Comparison of ENCODE assay signal across 9 cellular contexts in genomic region chr11:104333977-104334376, GRCh38.
DNase-seq lines count a peak whose midpoint lies in the region; ATAC-seq and TF ChIP-seq lines count a peak whose summit lies in the region.
"Had no signal": no experiment of that assay in that cellular context is flagged by ENCODE, and none has a peak within 500 bp of the region (broad histone marks: within the 10 kb centered on the region; RNA-seq: fewer than 3 reads in every experiment).

No MANE protein-coding gene starts in this region.

- no peak overlapping the region for H3K4me3 ChIP-seq in WI38 (ENCODE audit: low read depth, low read length)
- no peak overlapping the region for H3K4me3 ChIP-seq in tibial nerve
- no peak overlapping the region for H3K4me3 ChIP-seq in upper lobe of left lung

- H3K36me3 ChIP-seq in tibial nerve (no peaks in the 10 kb centered on the region), upper lobe of left lung (no peaks in the 10 kb centered on the region)

- ATAC-seq in stimulated activated naive CD8-positive, alpha-beta T cell treated with anti-CD3 and anti-CD28 coated beads, Interleukin-15, Interleukin-2, amounts not matched to agents 100 U/mL and 50 U/mL, for 24 hours: no peak
- no peak for ATAC-seq in stimulated activated naive CD8-positive, alpha-beta T cell treated with anti-CD3 and anti-CD28 coated beads, Interleukin-15, amount 100 ng/mL, for 72 hours
- ATAC-seq in HG03135 (IDR thresholded peaks at IDR 0.05; ENCODE audit: unreplicated experiment) (peak; percentile 77), HG03097 (IDR thresholded peaks at IDR 0.05; ENCODE audit: low FRiP score, unreplicated experiment) (no peak), upper lobe of left lung (ENCODE audit: low FRiP score in 2 of 2) (no peak)

- WGBS in tibial nerve, 2 donors: 95 to 97% methylated on average over 4 of the region's 4 CpGs
- WGBS in upper lobe of left lung, 2 donors: 89% methylated on average over 4 of the region's 4 CpGs

- H3K9me3 Mint-ChIP-seq in stimulated activated naive CD8-positive, alpha-beta T cell treated with anti-CD3 and anti-CD28 coated beads, Interleukin-15, amount 100 ng/mL, for 72 hours: peaks cover 0 to 6% of the 10 kb centered on the region in 2 donors
- H3K9me3 Mint-ChIP-seq: activated CD4-positive, alpha-beta T cell treated with anti-CD3 and anti-CD28 coated beads, Interleukin-2, amount 10 ng/mL, durations not matched to agents 24 days and 14 days had no signal

- peaks cover 12% of the 10 kb centered on the region for H3K27me3 Mint-ChIP-seq in stimulated activated naive CD8-positive, alpha-beta T cell treated with anti-CD3 and anti-CD28 coated beads, Interleukin-15, amount 100 ng/mL, for 72 hours
- H3K27me3 Mint-ChIP-seq: activated CD4-positive, alpha-beta T cell treated with anti-CD3 and anti-CD28 coated beads, Interleukin-2, amount 10 ng/mL, durations not matched to agents 24 days and 14 days had no signal

- peak; percentile 6 for DNase-seq in stimulated activated naive CD8-positive, alpha-beta T cell treated with anti-CD3 and anti-CD28 coated beads, Interleukin-15, Interleukin-2, amounts not matched to agents 100 U/mL and 50 U/mL, for 24 hours
- no peak for DNase-seq in stimulated activated naive CD8-positive, alpha-beta T cell treated with anti-CD3 and anti-CD28 coated beads, Interleukin-15, amount 100 ng/mL, for 72 hours
- no peak for DNase-seq in tibial nerve (ENCODE audit: low spot score in 2 of 2)
- no peak for DNase-seq in upper lobe of left lung
- DNase-seq in HuH-7.5 (ENCODE audit: low spot score): no peak
- DNase-seq: activated CD4-positive, alpha-beta T cell treated with anti-CD3 and anti-CD28 coated beads, Interleukin-2, amount 10 ng/mL, durations not matched to agents 24 days and 14 days had no signal

- TF ChIP-seq CTCF in WI38 (IDR thresholded peaks at IDR 0.05; ENCODE audit: low read depth, low read length) (peak; percentile 32; the same call in 1 of the 2 replicates), tibial nerve (IDR thresholded peaks at IDR 0.05) (peak in 1 of 5 experiments; percentile 17), upper lobe of left lung (IDR thresholded peaks at IDR 0.05) (no peak)

- TF ChIP-seq POLR2A in tibial nerve (IDR thresholded peaks at IDR 0.05) (no peak), upper lobe of left lung (IDR thresholded peaks at IDR 0.05) (no peak)

- H3K27ac ChIP-seq in tibial nerve: no peak overlapping the region
- H3K27ac ChIP-seq in upper lobe of left lung: no peak overlapping the region

- no peak for TF ChIP-seq EP300 in tibial nerve (IDR thresholded peaks at IDR 0.05)
- TF ChIP-seq EP300 in upper lobe of left lung (IDR thresholded peaks at IDR 0.05): no peak

- no peak overlapping the region for H3K4me3 Mint-ChIP-seq in stimulated activated naive CD8-positive, alpha-beta T cell treated with anti-CD3 and anti-CD28 coated beads, Interleukin-15, amount 100 ng/mL, for 72 hours
- H3K4me3 Mint-ChIP-seq: activated CD4-positive, alpha-beta T cell treated with anti-CD3 and anti-CD28 coated beads, Interleukin-2, amount 10 ng/mL, durations not matched to agents 24 days and 14 days had no signal

- H3K27ac Mint-ChIP-seq in stimulated activated naive CD8-positive, alpha-beta T cell treated with anti-CD3 and anti-CD28 coated beads, Interleukin-15, amount 100 ng/mL, for 72 hours: no peak overlapping the region
- H3K27ac Mint-ChIP-seq: activated CD4-positive, alpha-beta T cell treated with anti-CD3 and anti-CD28 coated beads, Interleukin-2, amount 10 ng/mL, durations not matched to agents 24 days and 14 days had no signal

- H3K9me3 ChIP-seq in tibial nerve: no peaks in the 10 kb centered on the region
- H3K9me3 ChIP-seq in upper lobe of left lung: no peaks in the 10 kb centered on the region

- no peaks in the 10 kb centered on the region for H3K27me3 ChIP-seq in tibial nerve
- no peaks in the 10 kb centered on the region for H3K27me3 ChIP-seq in upper lobe of left lung

- H3K4me1 Mint-ChIP-seq in stimulated activated naive CD8-positive, alpha-beta T cell treated with anti-CD3 and anti-CD28 coated beads, Interleukin-15, amount 100 ng/mL, for 72 hours: no peaks in the 10 kb centered on the region
- H3K4me1 Mint-ChIP-seq: activated CD4-positive, alpha-beta T cell treated with anti-CD3 and anti-CD28 coated beads, Interleukin-2, amount 10 ng/mL, durations not matched to agents 24 days and 14 days had no signal

- H3K4me1 ChIP-seq in tibial nerve: peaks cover 0 to 10% (median 0%) of the 10 kb centered on the region in 4 donors
- no peaks in the 10 kb centered on the region for H3K4me1 ChIP-seq in upper lobe of left lung
